26 cellular contexts compared by ENCODE assay signal in genomic region chr3:1513662-1514061, GRCh38.
"Had no signal": no experiment of that assay in that cellular context is flagged by ENCODE, and none has a peak within 500 bp of the region (broad histone marks: within the 10 kb centered on the region; RNA-seq: fewer than 3 reads in every experiment).

No MANE protein-coding gene starts in this region.

- H3K9me3 ChIP-seq: esophagus squamous epithelium, heart right ventricle, neutrophil, prostate gland, right atrium auricular region, sigmoid colon, testis, tibial artery had no signal

- H3K4me3 ChIP-seq: coronary artery, esophagus squamous epithelium, heart right ventricle, lung, prostate gland, right atrium auricular region, sigmoid colon, testis, tibial artery had no signal

- H3K27ac ChIP-seq: coronary artery, esophagus squamous epithelium, heart right ventricle, neutrophil, prostate gland, right atrium auricular region, sigmoid colon, testis, tibial artery had no signal

- DNase-seq: dermis blood vessel endothelial cell; effector memory CD4-positive, alpha-beta T cell; erythroblast; esophagus squamous epithelium; foreskin melanocyte; glutamatergic neuron; heart right ventricle; hypothalamus; kidney; midbrain; naive thymus-derived CD4-positive, alpha-beta T cell; sigmoid colon; stimulated activated CD4-positive, alpha-beta T cell treated with anti-CD3 and anti-CD28 coated beads, Interleukin-2, amount 100 ng/mL, for 24 hours; stimulated activated CD4-positive, alpha-beta T cell treated with anti-CD3 and anti-CD28 coated beads, Interleukin-4, amount 100 ng/mL, for 4 hours; stimulated activated naive CD8-positive, alpha-beta T cell treated with anti-CD3 and anti-CD28 coated beads, Interleukin-15, Interleukin-2, amounts not matched to agents 100 U/mL and 50 U/mL, for 24 hours; substantia nigra; testis; tibial artery had no signal

- H3K27me3 Mint-ChIP-seq: memory B cell; naive thymus-derived CD4-positive, alpha-beta T cell; stimulated activated memory B cell treated with anti-CD40 and anti-IgM and Interleukin-4, amounts not matched to agents 10 μg/mL and 1 μg/mL and 100 μg/mL, for 72 hours had no signal

- H3K27ac Mint-ChIP-seq: memory B cell; naive thymus-derived CD4-positive, alpha-beta T cell; stimulated activated memory B cell treated with anti-CD40 and anti-IgM and Interleukin-4, amounts not matched to agents 10 μg/mL and 1 μg/mL and 100 μg/mL, for 72 hours; type B pancreatic cell had no signal

- H3K4me1 ChIP-seq: esophagus squamous epithelium, heart right ventricle, prostate gland, right atrium auricular region, sigmoid colon, testis, tibial artery had no signal

- H3K4me1 Mint-ChIP-seq: memory B cell; stimulated activated memory B cell treated with anti-CD40 and anti-IgM and Interleukin-4, amounts not matched to agents 10 μg/mL and 1 μg/mL and 100 μg/mL, for 72 hours had no signal

- H3K36me3 ChIP-seq: esophagus squamous epithelium, heart right ventricle, neutrophil, prostate gland, right atrium auricular region, sigmoid colon, tibial artery had no signal

- H3K4me3 Mint-ChIP-seq: memory B cell; naive thymus-derived CD4-positive, alpha-beta T cell; stimulated activated memory B cell treated with anti-CD40 and anti-IgM and Interleukin-4, amounts not matched to agents 10 μg/mL and 1 μg/mL and 100 μg/mL, for 72 hours; type B pancreatic cell had no signal

- H3K9me3 Mint-ChIP-seq: memory B cell; stimulated activated memory B cell treated with anti-CD40 and anti-IgM and Interleukin-4, amounts not matched to agents 10 μg/mL and 1 μg/mL and 100 μg/mL, for 72 hours; type B pancreatic cell had no signal

- H3K27me3 ChIP-seq: esophagus squamous epithelium, heart right ventricle, neutrophil, right atrium auricular region, sigmoid colon, testis, tibial artery had no signal

- H3K36me3 Mint-ChIP-seq: memory B cell; naive thymus-derived CD4-positive, alpha-beta T cell; stimulated activated memory B cell treated with anti-CD40 and anti-IgM and Interleukin-4, amounts not matched to agents 10 μg/mL and 1 μg/mL and 100 μg/mL, for 72 hours; type B pancreatic cell had no signal
